ENCODE assay signal across 17 cellular contexts in the genomic region with DNA sequence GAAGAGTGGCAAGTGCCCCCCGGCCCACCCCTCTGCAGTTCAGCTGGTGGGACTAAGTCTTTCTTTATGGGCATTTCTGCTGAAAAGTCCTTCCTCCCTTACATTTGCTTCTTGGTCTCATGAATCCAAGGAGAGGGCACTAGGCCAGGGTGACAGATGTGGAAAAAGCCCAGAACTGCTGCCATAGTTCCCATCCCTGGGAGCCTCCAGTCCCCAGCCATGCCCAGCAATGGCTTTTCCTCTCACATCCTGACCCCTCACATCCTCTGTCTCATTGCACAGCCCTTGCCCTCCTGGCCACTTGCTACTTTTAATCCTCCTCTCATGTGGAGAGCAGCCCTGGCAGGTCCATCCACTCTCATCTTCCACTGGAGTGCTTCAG.
DNase-seq lines count a peak whose midpoint lies in the region; ATAC-seq and TF ChIP-seq lines count a peak whose summit lies in the region.
"Had no signal": no experiment of that assay in that cellular context is flagged by ENCODE, and none has a peak within 500 bp of the region (broad histone marks: within the 10 kb centered on the region; RNA-seq: fewer than 3 reads in every experiment).

No MANE protein-coding gene starts in this region.

- H4K91ac ChIP-seq in mesenchymal stem cell (ENCODE audit: low read length), result peak overlapping the region; percentile 55

- H2AK5ac ChIP-seq in mesenchymal stem cell (ENCODE audit: low read length, severe bottlenecking), result peak overlapping the region; percentile 6

- no peak overlapping the region for H3K4me3 Mint-ChIP-seq in dendritic cell treated with granulocyte-macrophage colony-stimulating factor and Interleukin-4, amounts not matched to agents 40 ng/mL and 50 ng/mL, for 4 days
- H3K4me3 Mint-ChIP-seq in stimulated activated naive B cell treated with anti-CD40 and anti-IgM and Interleukin-4, amounts not matched to agents 10 μg/mL and 1 μg/mL and 100 μg/mL, for 72 hours, result no peak overlapping the region
- H3K4me3 Mint-ChIP-seq: activated naive CD4-positive, alpha-beta T cell treated with anti-CD3 and anti-CD28 coated beads for 36 hours; WTC11 had no signal

- H3K9me3 ChIP-seq in mesenchymal stem cell (ENCODE audit: control insufficient read depth, low read length), result no peaks in the 10 kb centered on the region

- 89% methylated on average over 1 of the region's 1 CpG for WGBS in mesenchymal stem cell

- intact Hi-C loops in dendritic cell treated with granulocyte-macrophage colony-stimulating factor and Interleukin-4, amounts not matched to agents 40 ng/mL and 50 ng/mL, for 4 days (cut with micrococcal nuclease), result no loop called here

- peak overlapping the region; percentile 79 for H2BK12ac ChIP-seq in mesenchymal stem cell (ENCODE audit: low read length in 2 of 2)

- DNase-seq in EH (ENCODE audit: low read depth) (peak; percentile 47), mesenchymal stem cell (no peak), NCI-H1092 treated with DMSO at 0.1 percent for 48 hours (lab: John Stamatoyannopoulos, UW) (no peak), NCI-H82 (lab: John Stamatoyannopoulos, UW) (no peak), DMS153 treated with DMSO at 0.1 percent for 48 hours (lab: John Stamatoyannopoulos, UW; ENCODE audit: unreplicated experiment) (no peak), foreskin keratinocyte (no peak)
- DNase-seq in stimulated activated naive B cell treated with anti-CD40 and anti-IgM and Interleukin-4, amounts not matched to agents 10 μg/mL and 1 μg/mL and 100 μg/mL, for 72 hours, result no peak
- DNase-seq: activated naive CD4-positive, alpha-beta T cell treated with anti-CD3 and anti-CD28 coated beads for 36 hours; brain microvascular endothelial cell; NCI-H187; NCI-H526; nucleus accumbens; stimulated activated CD4-positive, alpha-beta T cell treated with anti-CD3 and anti-CD28 coated beads, Interleukin-12 subunit alpha, Interleukin-12 subunit beta, amount 100 ng/mL, for 4 hours; T-helper 1 cell had no signal

- H4K8ac ChIP-seq in mesenchymal stem cell (ENCODE audit: low read length), result peak overlapping the region; percentile 45

- peaks cover 3% of the 10 kb centered on the region for H3K27me3 Mint-ChIP-seq in dendritic cell treated with granulocyte-macrophage colony-stimulating factor and Interleukin-4, amounts not matched to agents 40 ng/mL and 50 ng/mL, for 4 days
- no peaks in the 10 kb centered on the region for H3K27me3 Mint-ChIP-seq in stimulated activated naive B cell treated with anti-CD40 and anti-IgM and Interleukin-4, amounts not matched to agents 10 μg/mL and 1 μg/mL and 100 μg/mL, for 72 hours

- TF ChIP-seq CTCF in foreskin keratinocyte (conservative IDR thresholded peaks at IDR 0.05), result no peak

- no peak overlapping the region for H3K23ac ChIP-seq in mesenchymal stem cell (ENCODE audit: low read length in 2 of 2)

- peak overlapping the region; percentile 49 for H3K9ac ChIP-seq in mesenchymal stem cell (ENCODE audit: low read length)

- no peaks in the 10 kb centered on the region for H3K27me3 ChIP-seq in mesenchymal stem cell (ENCODE audit: control insufficient read depth in 1 of 2, insufficient read depth in 1 of 2, low read length in 2 of 2)
- H3K27me3 ChIP-seq in foreskin keratinocyte, result no peaks in the 10 kb centered on the region
- H3K27me3 ChIP-seq: brain microvascular endothelial cell had no signal

- no peak for ATAC-seq in stimulated activated naive B cell treated with anti-CD40 and anti-IgM and Interleukin-4, amounts not matched to agents 10 μg/mL and 1 μg/mL and 100 μg/mL, for 72 hours (replicated peaks)
- no peak for ATAC-seq in foreskin keratinocyte
- ATAC-seq: Panc1, WTC11 had no signal

- no peak overlapping the region for H3K4me3 ChIP-seq in mesenchymal stem cell (ENCODE audit: insufficient read depth in 1 of 2, low read depth in 1 of 2, low read length in 2 of 2)

- H2BK5ac ChIP-seq in mesenchymal stem cell (ENCODE audit: low read depth, low read length, poor library complexity, severe bottlenecking), result no peak overlapping the region

- peak overlapping the region in 1 of 2 experiments; percentile 45 for H3K14ac ChIP-seq in mesenchymal stem cell (ENCODE audit: low read length in 2 of 2)

- no peaks in the 10 kb centered on the region for H3K36me3 Mint-ChIP-seq in dendritic cell treated with granulocyte-macrophage colony-stimulating factor and Interleukin-4, amounts not matched to agents 40 ng/mL and 50 ng/mL, for 4 days (ENCODE audit: low read depth)
- H3K36me3 Mint-ChIP-seq in stimulated activated naive B cell treated with anti-CD40 and anti-IgM and Interleukin-4, amounts not matched to agents 10 μg/mL and 1 μg/mL and 100 μg/mL, for 72 hours, result peaks cover 7 to 13% of the 10 kb centered on the region in 2 donors
- H3K36me3 Mint-ChIP-seq: WTC11 had no signal

- no peak overlapping the region for H3K4me2 ChIP-seq in mesenchymal stem cell (ENCODE audit: low read length, poor library complexity, severe bottlenecking)

- peak overlapping the region in 1 of 2 experiments; percentile 87 for H3K18ac ChIP-seq in mesenchymal stem cell (ENCODE audit: low read depth in 1 of 2, low read length in 2 of 2)

- peaks cover 0 to 4% of the 10 kb centered on the region in 2 experiments for H3K36me3 ChIP-seq in mesenchymal stem cell (ENCODE audit: control insufficient read depth in 1 of 2, insufficient read depth in 2 of 2, low read depth in 1 of 2, low read length in 2 of 2)
- H3K36me3 ChIP-seq: brain microvascular endothelial cell had no signal

- peak overlapping the region in 1 of 2 experiments; percentile 52 for H3K4ac ChIP-seq in mesenchymal stem cell (ENCODE audit: low read depth in 1 of 2, low read length in 2 of 2)

- H3K9me3 Mint-ChIP-seq in dendritic cell treated with granulocyte-macrophage colony-stimulating factor and Interleukin-4, amounts not matched to agents 40 ng/mL and 50 ng/mL, for 4 days, result no peaks in the 10 kb centered on the region
- H3K9me3 Mint-ChIP-seq in stimulated activated naive B cell treated with anti-CD40 and anti-IgM and Interleukin-4, amounts not matched to agents 10 μg/mL and 1 μg/mL and 100 μg/mL, for 72 hours, result no peaks in the 10 kb centered on the region
- H3K9me3 Mint-ChIP-seq: activated naive CD4-positive, alpha-beta T cell treated with anti-CD3 and anti-CD28 coated beads for 36 hours had no signal

- H3K4me1 ChIP-seq in mesenchymal stem cell (ENCODE audit: control insufficient read depth, insufficient read depth, low read depth, low read length) (peaks cover 5% of the 10 kb centered on the region), foreskin keratinocyte (peaks cover 11% of the 10 kb centered on the region)

- H3K79me1 ChIP-seq in mesenchymal stem cell (replicated peaks; ENCODE audit: low read length, poor library complexity, severe bottlenecking), result no peaks in the 10 kb centered on the region

- peaks cover 56% of the 10 kb centered on the region for H3K4me1 Mint-ChIP-seq in dendritic cell treated with granulocyte-macrophage colony-stimulating factor and Interleukin-4, amounts not matched to agents 40 ng/mL and 50 ng/mL, for 4 days (ENCODE audit: low read depth)
- peaks cover 50 to 76% of the 10 kb centered on the region in 2 donors for H3K4me1 Mint-ChIP-seq in stimulated activated naive B cell treated with anti-CD40 and anti-IgM and Interleukin-4, amounts not matched to agents 10 μg/mL and 1 μg/mL and 100 μg/mL, for 72 hours
- H3K4me1 Mint-ChIP-seq: WTC11 had no signal

- no peak overlapping the region for H3K27ac ChIP-seq in mesenchymal stem cell (ENCODE audit: low read length, poor library complexity, severe bottlenecking)
- no peak overlapping the region for H3K27ac ChIP-seq in foreskin keratinocyte
- H3K27ac ChIP-seq: brain microvascular endothelial cell had no signal

- no peak overlapping the region for H2AFZ ChIP-seq in mesenchymal stem cell (ENCODE audit: low read depth, low read length)

- peak overlapping the region; percentile 73 for H3K27ac Mint-ChIP-seq in dendritic cell treated with granulocyte-macrophage colony-stimulating factor and Interleukin-4, amounts not matched to agents 40 ng/mL and 50 ng/mL, for 4 days
- H3K27ac Mint-ChIP-seq in stimulated activated naive B cell treated with anti-CD40 and anti-IgM and Interleukin-4, amounts not matched to agents 10 μg/mL and 1 μg/mL and 100 μg/mL, for 72 hours, result peak overlapping the region; percentile 48
- H3K27ac Mint-ChIP-seq: activated naive CD4-positive, alpha-beta T cell treated with anti-CD3 and anti-CD28 coated beads for 36 hours; WTC11 had no signal

- peak overlapping the region; percentile 9 for H2BK120ac ChIP-seq in mesenchymal stem cell (ENCODE audit: low read depth, low read length)

- H2BK15ac ChIP-seq in mesenchymal stem cell (ENCODE audit: low read depth, poor library complexity, severe bottlenecking), result no peak overlapping the region
